Comparison of ENCODE assay signal across 21 cellular contexts in the genomic region with DNA sequence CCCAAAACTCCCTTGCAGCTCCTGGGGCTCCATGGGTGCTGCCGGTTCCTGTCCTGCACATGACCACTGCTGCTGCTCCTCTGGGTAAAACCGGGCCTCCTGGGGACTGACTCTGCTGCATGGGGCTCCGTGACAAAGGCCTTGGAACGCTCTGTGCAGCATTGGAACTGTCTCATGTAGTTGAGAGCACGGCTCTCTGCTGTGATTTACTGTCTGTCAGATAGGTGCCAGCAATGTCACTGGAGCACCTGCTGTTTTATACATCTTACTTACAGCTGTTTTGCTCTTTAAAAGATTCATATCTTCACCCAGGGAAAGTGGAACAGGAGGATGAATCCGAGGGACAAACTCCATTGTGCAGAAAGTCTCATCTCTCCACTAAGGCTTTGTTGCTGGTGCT.
DNase-seq lines count a peak whose midpoint lies in the region; ATAC-seq and TF ChIP-seq lines count a peak whose summit lies in the region.
"Had no signal": no experiment of that assay in that cellular context is flagged by ENCODE, and none has a peak within 500 bp of the region (broad histone marks: within the 10 kb centered on the region; RNA-seq: fewer than 3 reads in every experiment).

No MANE protein-coding gene starts in this region.

- CTCF ChIA-PET in A673 (lab: Charles Lee) (no interaction called here), HEK293 (lab: Yijun Ruan, JAX) (interaction anchor here (0.7 kb wide), 1 partner anchor 145 kb away, joined by 3 read pairs; no protein-coding TSS in a partner anchor)

- DNase-seq in A673 (ENCODE audit: low spot score) (peak; percentile 16), NCI-H446 treated with DMSO at 0.1 percent for 48 hours (lab: John Stamatoyannopoulos, UW) (peak; percentile 40), left ventricle myocardium inferior (peak; percentile 29)
- DNase-seq in activated CD4-positive, alpha-beta T cell treated with anti-CD3 and anti-CD28 coated beads, Interleukin-2, amount 50 U/mL, for 4 hours: no peak
- DNase-seq in activated naive CD4-positive, alpha-beta T cell (lab: John Stamatoyannopoulos, UW): no peak
- DNase-seq: activated CD8-positive, alpha-beta memory T cell treated with anti-CD3 and anti-CD28 coated beads for 24 hours; activated T-cell treated with anti-CD3 and anti-CD28 coated beads, Interleukin-2, amount 50 U/mL, for 72 hours; CD4-positive, alpha-beta memory T cell; head of caudate nucleus; immature natural killer cell; lower lobe of right lung; NCI-H524 treated with DMSO at 0.1 percent for 48 hours; ovary; stimulated activated naive CD4-positive, alpha-beta T cell; T1000; thyroid gland had no signal

- intact Hi-C loops in A673 (cut with micrococcal nuclease; ENCODE audit: unreplicated experiment) (loop anchor here (1.0 kb wide), 1 partner anchor 15 kb away; no protein-coding TSS in a partner anchor), left ventricle myocardium inferior (cut with micrococcal nuclease) (no loop called here)

- POLR2A ChIA-PET in A673 (lab: Charles Lee; ENCODE audit: low non-redundant PET): no interaction called here
- POLR2A ChIA-PET in HEK293 (lab: Yijun Ruan, JAX): no interaction called here

- H3K36me3 ChIP-seq in A673 (ENCODE audit: insufficient read depth, low read length, poor library complexity, severe bottlenecking) (no peaks in the 10 kb centered on the region), HEK293 (ENCODE audit: control insufficient read depth in 2 of 2, insufficient read depth in 1 of 2, low read length in 2 of 2) (no peaks in the 10 kb centered on the region), left ventricle myocardium inferior (no peaks in the 10 kb centered on the region)
- H3K36me3 ChIP-seq: lower lobe of right lung, ovary, thyroid gland had no signal

- no peak overlapping the region for H3K27ac ChIP-seq in A673 (ENCODE audit: low read depth, low read length, poor library complexity, severe bottlenecking)
- H3K27ac ChIP-seq in HEK293 (ENCODE audit: extremely low read depth, low read depth, low read length): no peak overlapping the region
- peak overlapping the region; percentile 54 for H3K27ac ChIP-seq in left ventricle myocardium inferior (replicated peaks)
- H3K27ac ChIP-seq: lower lobe of right lung, ovary, thyroid gland had no signal

- H3K4me3 ChIP-seq in A673 (ENCODE audit: low read depth, low read length, poor library complexity, severe bottlenecking): no peak overlapping the region
- H3K4me3 ChIP-seq in HEK293 (ENCODE audit: low read depth, low read length): no peak overlapping the region
- no peak overlapping the region for H3K4me3 ChIP-seq in left ventricle myocardium inferior
- H3K4me3 ChIP-seq: lower lobe of right lung, ovary, thyroid gland had no signal

- H3K9me3 ChIP-seq in A673 (ENCODE audit: low read depth, low read length, poor library complexity, severe bottlenecking) (no peaks in the 10 kb centered on the region), HEK293 (ENCODE audit: control insufficient read depth, insufficient read depth, low read depth, low read length) (no peaks in the 10 kb centered on the region), left ventricle myocardium inferior (replicated peaks) (no peaks in the 10 kb centered on the region)
- H3K9me3 ChIP-seq: lower lobe of right lung, ovary, thyroid gland had no signal

- TF ChIP-seq CTCF in A673 (conservative IDR thresholded peaks at IDR 0.05; ENCODE audit: low read depth, low read length): no peak
- no peak for TF ChIP-seq CTCF in HEK293 (tag by site-specific recombination; IDR thresholded peaks at IDR 0.05)
- TF ChIP-seq CTCF in left ventricle myocardium inferior (IDR thresholded peaks at IDR 0.05; ENCODE audit: borderline replicate concordance): no peak

- H3K4me1 ChIP-seq in A673 (ENCODE audit: insufficient read depth, low read length, poor library complexity, severe bottlenecking) (peaks cover 7% of the 10 kb centered on the region), HEK293 (ENCODE audit: control insufficient read depth, insufficient read depth, low read length) (peaks cover 20% of the 10 kb centered on the region), left ventricle myocardium inferior (peaks cover 18% of the 10 kb centered on the region)
- H3K4me1 ChIP-seq: lower lobe of right lung, thyroid gland had no signal

- ATAC-seq in HG02973 (IDR thresholded peaks at IDR 0.05; ENCODE audit: unreplicated experiment) (no peak), GM21447 (IDR thresholded peaks at IDR 0.05; ENCODE audit: unreplicated experiment) (no peak)
- ATAC-seq: activated naive CD4-positive, alpha-beta T cell treated with anti-CD3 and anti-CD28 coated beads, Interleukin-2, amount 50 U/mL, for 72 hours; activated T-cell treated with anti-CD3 and anti-CD28 coated beads, Interleukin-2, amount 50 U/mL, for 72 hours; lower lobe of right lung; SK-N-SH treated with all-trans-retinoic acid at 6 μM for 48 hours had no signal

- no TSS peak for BruUV-seq in A673 (replicated peaks; lab: Mats Ljungman, UMichigan)

- H3K27me3 ChIP-seq in A673 (replicated peaks; ENCODE audit: insufficient read depth, low read depth, low read length, poor library complexity): no peaks in the 10 kb centered on the region
- H3K27me3 ChIP-seq in left ventricle myocardium inferior (ENCODE audit: low read depth): no peaks in the 10 kb centered on the region
- H3K27me3 ChIP-seq: ovary, thyroid gland had no signal

TF ChIP-seq in HEK293, 187 proteins besides CTCF, POLR2A, EP300 and RAD21 (continues in another document):
- TF ChIP-seq IKZF3 (tag by site-specific recombination; IDR thresholded peaks at IDR 0.05) (0 out of 2 replicates have a peak, but pooled peaks have one; percentile 37), ZNF169 (tag by site-specific recombination; IDR thresholded peaks at IDR 0.05) (no peak), TRIM28 (IDR thresholded peaks at IDR 0.05; ENCODE audit: borderline replicate concordance, low read length) (peak; percentile 21; the same call in 1 of the 2 replicates), ZNF791 (tag by site-specific recombination; IDR thresholded peaks at IDR 0.05) (no peak), ZBTB20 (tag by site-specific recombination; IDR thresholded peaks at IDR 0.05) (no peak), HOXD13 (CRISPR knock-in tag; IDR thresholded peaks at IDR 0.05; ENCODE audit: borderline replicate concordance) (no peak), ZNF157 (tag by site-specific recombination; IDR thresholded peaks at IDR 0.05) (no peak), ZNF843 (tag by site-specific recombination; IDR thresholded peaks at IDR 0.05) (peak; percentile 60; the same call in 1 of the 2 replicates), ZNF366 (tag by site-specific recombination; conservative IDR thresholded peaks at IDR 0.05) (no peak), ZIC2 (tag by site-specific recombination; IDR thresholded peaks at IDR 0.05) (peak; percentile 93), ZNF561 (tag by site-specific recombination; IDR thresholded peaks at IDR 0.05; ENCODE audit: borderline replicate concordance) (peak; percentile 67; the same call in 1 of the 2 replicates), ZNF16 (tag by site-specific recombination; IDR thresholded peaks at IDR 0.05; ENCODE audit: low read depth) (no peak), ZBTB17 (tag by site-specific recombination; IDR thresholded peaks at IDR 0.05) (peak; percentile 18; the same call in 1 of the 2 replicates), FEZF1 (tag by site-specific recombination; IDR thresholded peaks at IDR 0.05) (peak; percentile 38; the same call in 1 of the 2 replicates)
- TF ChIP-seq, protein P1, sequence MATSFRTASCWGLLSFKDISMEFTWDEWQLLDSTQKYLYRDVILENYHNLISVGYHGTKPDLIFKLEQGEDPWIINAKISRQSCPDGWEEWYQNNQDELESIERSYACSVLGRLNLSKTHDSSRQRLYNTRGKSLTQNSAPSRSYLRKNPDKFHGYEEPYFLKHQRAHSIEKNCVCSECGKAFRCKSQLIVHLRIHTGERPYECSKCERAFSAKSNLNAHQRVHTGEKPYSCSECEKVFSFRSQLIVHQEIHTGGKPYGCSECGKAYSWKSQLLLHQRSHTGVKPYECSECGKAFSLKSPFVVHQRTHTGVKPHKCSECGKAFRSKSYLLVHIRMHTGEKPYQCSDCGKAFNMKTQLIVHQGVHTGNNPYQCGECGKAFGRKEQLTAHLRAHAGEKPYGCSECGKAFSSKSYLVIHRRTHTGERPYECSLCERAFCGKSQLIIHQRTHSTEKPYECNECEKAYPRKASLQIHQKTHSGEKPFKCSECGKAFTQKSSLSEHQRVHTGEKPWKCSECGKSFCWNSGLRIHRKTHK (tag by site-specific recombination; IDR thresholded peaks at IDR 0.05): no peak
- TF ChIP-seq, protein P2, sequence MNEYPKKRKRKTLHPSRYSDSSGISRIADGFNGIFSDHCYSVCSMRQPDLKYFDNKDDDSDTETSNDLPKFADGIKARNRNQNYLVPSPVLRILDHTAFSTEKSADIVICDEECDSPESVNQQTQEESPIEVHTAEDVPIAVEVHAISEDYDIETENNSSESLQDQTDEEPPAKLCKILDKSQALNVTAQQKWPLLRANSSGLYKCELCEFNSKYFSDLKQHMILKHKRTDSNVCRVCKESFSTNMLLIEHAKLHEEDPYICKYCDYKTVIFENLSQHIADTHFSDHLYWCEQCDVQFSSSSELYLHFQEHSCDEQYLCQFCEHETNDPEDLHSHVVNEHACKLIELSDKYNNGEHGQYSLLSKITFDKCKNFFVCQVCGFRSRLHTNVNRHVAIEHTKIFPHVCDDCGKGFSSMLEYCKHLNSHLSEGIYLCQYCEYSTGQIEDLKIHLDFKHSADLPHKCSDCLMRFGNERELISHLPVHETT (tag by site-specific recombination; IDR thresholded peaks at IDR 0.05): no peak
- TF ChIP-seq, protein P3, sequence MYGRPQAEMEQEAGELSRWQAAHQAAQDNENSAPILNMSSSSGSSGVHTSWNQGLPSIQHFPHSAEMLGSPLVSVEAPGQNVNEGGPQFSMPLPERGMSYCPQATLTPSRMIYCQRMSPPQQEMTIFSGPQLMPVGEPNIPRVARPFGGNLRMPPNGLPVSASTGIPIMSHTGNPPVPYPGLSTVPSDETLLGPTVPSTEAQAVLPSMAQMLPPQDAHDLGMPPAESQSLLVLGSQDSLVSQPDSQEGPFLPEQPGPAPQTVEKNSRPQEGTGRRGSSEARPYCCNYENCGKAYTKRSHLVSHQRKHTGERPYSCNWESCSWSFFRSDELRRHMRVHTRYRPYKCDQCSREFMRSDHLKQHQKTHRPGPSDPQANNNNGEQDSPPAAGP (tag by site-specific recombination; IDR thresholded peaks at IDR 0.05): no peak

Comparison
In these comparisons a context has a peak if more than half of its experiments do, and no peak if none do; other contexts are left out.
1. DNase-seq: peak in A673 (single experiment), NCI-H446 treated with DMSO at 0.1 percent for 48 hours (single experiment) and left ventricle myocardium inferior (single experiment); none in activated CD4-positive, alpha-beta T cell treated with anti-CD3 and anti-CD28 coated beads, Interleukin-2, amount 50 U/mL, for 4 hours (0 of 2) and activated naive CD4-positive, alpha-beta T cell (0 of 4).